ENCODE assay signal across 8 cellular contexts in genomic region chr2:739759-740445, GRCh38.
DNase-seq lines count a peak whose midpoint lies in the region; FAIRE-seq and TF ChIP-seq lines count a peak whose summit lies in the region.
"Not testable (repeated sequence)": the region's sequence is repeated elsewhere in the genome, so short reads cannot be mapped to it uniquely, and the experiment has no call there.

No MANE protein-coding gene starts in this region.

- H3K4me3 Mint-ChIP-seq in endodermal cell = peak overlapping the region; percentile 69

- dilution Hi-C loops in keratinocyte (cut with MboI; ENCODE audit: extremely low pct_ligation_motif_present, low sequenced_read_pairs) = not testable (repeated sequence)

- H3K4me2 ChIP-seq in keratinocyte (ENCODE audit: control insufficient read depth, extremely low read depth, insufficient read depth, low read depth, low read length) = peak overlapping the region; percentile 97
- H3K4me2 ChIP-seq in parathyroid adenoma (ENCODE audit: low read length) = peak overlapping the region; percentile 61

- not testable (repeated sequence) for H3K9me3 Mint-ChIP-seq in endodermal cell

- TF ChIP-seq CTCF in endodermal cell (conservative IDR thresholded peaks at IDR 0.05); keratinocyte (optimal IDR thresholded peaks at IDR 0.05 in 1 of 3, IDR thresholded peaks at IDR 0.05 in 1 of 3, conservative IDR thresholded peaks at IDR 0.05 in 1 of 3; ENCODE audit: extremely low read depth in 1 of 3, insufficient read depth in 2 of 3, low read length in 3 of 3); parathyroid adenoma (IDR thresholded peaks at IDR 0.05): not testable (repeated sequence)

- H3K9me3 ChIP-seq in MG63; NT2/D1 (ENCODE audit: insufficient read depth, low read length); endodermal cell (ENCODE audit: control insufficient read depth, low read length); keratinocyte (ENCODE audit: control insufficient read depth, low read depth, low read length); parathyroid adenoma (ENCODE audit: control insufficient read depth, low read length): not testable (repeated sequence)

- peak overlapping the region; percentile 77 for H3K27ac ChIP-seq in endodermal cell (ENCODE audit: low read depth, low read length)
- peak overlapping the region; percentile 20 for H3K27ac ChIP-seq in keratinocyte (ENCODE audit: control insufficient read depth, insufficient read depth, low read length)
- H3K27ac ChIP-seq in parathyroid adenoma = peak overlapping the region; percentile 88

- peak overlapping the region; percentile 80 for H3K9ac ChIP-seq in NT2/D1 (ENCODE audit: insufficient read length, low read depth)
- H3K9ac ChIP-seq in endodermal cell (ENCODE audit: extremely low read depth, low read length, poor library complexity, severe bottlenecking) = not testable (repeated sequence)
- H3K9ac ChIP-seq in keratinocyte (ENCODE audit: control insufficient read depth, extremely low read depth, insufficient read depth, low read length) = peak overlapping the region; percentile 30
- H3K9ac ChIP-seq in parathyroid adenoma = peak overlapping the region; percentile 12

- not testable (repeated sequence) for H3K79me2 ChIP-seq in keratinocyte (ENCODE audit: control insufficient read depth, insufficient read depth, low read length); parathyroid adenoma

- H3K4me1 ChIP-seq in NT2/D1 (ENCODE audit: insufficient read depth, insufficient read length); endodermal cell (ENCODE audit: control insufficient read depth, insufficient read depth, low read length); keratinocyte (ENCODE audit: control insufficient read depth, extremely low read depth, insufficient read depth, low read length); parathyroid adenoma: not testable (repeated sequence)

- H2AFZ ChIP-seq in keratinocyte (ENCODE audit: control insufficient read depth, low read length) = peak overlapping the region; percentile 86
- H2AFZ ChIP-seq in parathyroid adenoma = peak overlapping the region; percentile 94

- DNase-seq in ELF-1 (ENCODE audit: low read depth, low spot score) = peak; percentile 97
- DNase-seq in MG63 = peak; percentile 83
- peak; percentile 96 for DNase-seq in NT2/D1 (ENCODE audit: low read depth, low spot score)
- DNase-seq in activated naive CD4-positive, alpha-beta T cell treated with Interleukin-2 at 50 U/mL for 16 hours = peak; percentile 14
- DNase-seq in endodermal cell = peak; percentile 99
- DNase-seq in keratinocyte (ENCODE audit: low read depth, low spot score) = peak; percentile 32
- peak; percentile 47 for DNase-seq in urothelium cell line (ENCODE audit: low spot score)

- H3K27ac Mint-ChIP-seq in endodermal cell = peak overlapping the region; percentile 95

- not testable (repeated sequence) for H3K36me3 Mint-ChIP-seq in endodermal cell (ENCODE audit: low read depth)

- H3K4me3 ChIP-seq in MG63 (peak overlapping the region; percentile 32), NT2/D1 (ENCODE audit: insufficient read length, low read depth) (peak overlapping the region; percentile 55), endodermal cell (ENCODE audit: low read length) (peak overlapping the region; percentile 94), keratinocyte (ENCODE audit: control insufficient read depth in 2 of 3, extremely low read depth in 1 of 3, insufficient read depth in 2 of 3, low read depth in 1 of 3, low read length in 3 of 3) (peak overlapping the region; percentile 31 to 67 (median 39)), parathyroid adenoma (ENCODE audit: low read depth, low read length) (peak overlapping the region; percentile 50)

- 3 to 4% methylated on average over 13 to 31 of the region's 31 CpGs for WGBS in endodermal cell (ENCODE audit: insufficient coverage in 1 of 2, insufficient read length in 1 of 2), 2 experiments

- FAIRE-seq in keratinocyte (lab: Jason Lieb, UNC) = peak; percentile 81
- peak; percentile 73 for FAIRE-seq in urothelium cell line (lab: Jason Lieb, UNC)

- not testable (repeated sequence) for H3K36me3 ChIP-seq in MG63; NT2/D1 (ENCODE audit: insufficient read depth, insufficient read length, low read length); endodermal cell (ENCODE audit: control insufficient read depth, insufficient read depth, low read length); keratinocyte (ENCODE audit: control insufficient read depth in 2 of 2, extremely low read depth in 1 of 2, insufficient read depth in 2 of 2, low read length in 2 of 2); parathyroid adenoma (ENCODE audit: control insufficient read depth, insufficient read depth, low read length)

- not testable (repeated sequence) for H3K27me3 Mint-ChIP-seq in endodermal cell (ENCODE audit: insufficient read depth)

- not testable (repeated sequence) for H3K9me1 ChIP-seq in keratinocyte (ENCODE audit: control insufficient read depth, extremely low read depth, insufficient read depth, low read length)

- not testable (repeated sequence) for H4K20me1 ChIP-seq in keratinocyte (ENCODE audit: control insufficient read depth, extremely low read depth, insufficient read depth, low read length)

- not testable (repeated sequence) for H3K27me3 ChIP-seq in MG63; NT2/D1 (ENCODE audit: insufficient read depth, insufficient read length); endodermal cell (ENCODE audit: control insufficient read depth, insufficient read depth, low read length, poor library complexity, severe bottlenecking); keratinocyte (ENCODE audit: control insufficient read depth, extremely low read depth, insufficient read depth, low read length); parathyroid adenoma (ENCODE audit: control insufficient read depth, insufficient read depth, low read length)

- peaks cover 14% of the 10 kb centered on the region for H3K4me1 Mint-ChIP-seq in endodermal cell

Comparison
In these comparisons a context has a peak if more than half of its experiments do, and no peak if none do; other contexts are left out.
1. Peak in every context shown above with its lines: DNase-seq, H3K4me3 ChIP-seq and H3K27ac ChIP-seq.
2. DNase-seq: peak in every context shown above with its lines; median percentile 99 in endodermal cell; 97 in ELF-1; 96 in NT2/D1; 83 in MG63; 47 in urothelium cell line; 32 in keratinocyte; 14 in activated naive CD4-positive, alpha-beta T cell treated with Interleukin-2 at 50 U/mL for 16 hours.
3. H3K4me3 ChIP-seq: peak in every context shown above with its lines; median percentile 94 in endodermal cell; 55 in NT2/D1; 50 in parathyroid adenoma; 39 in keratinocyte; 32 in MG63.
4. H3K27ac ChIP-seq: peak in every context shown above with its lines; median percentile 88 in parathyroid adenoma; 77 in endodermal cell; 20 in keratinocyte.